ENCODE assay signal across 9 cellular contexts in genomic region chr10:784377-784758, GRCh38.
DNase-seq lines count a peak whose midpoint lies in the region; ATAC-seq and TF ChIP-seq lines count a peak whose summit lies in the region.
"Had no signal": no experiment of that assay in that cellular context is flagged by ENCODE, and none has a peak within 500 bp of the region (broad histone marks: within the 10 kb centered on the region; RNA-seq: fewer than 3 reads in every experiment).

No MANE protein-coding gene starts in this region.

- ATAC-seq in aorta (ENCODE audit: low FRiP score) (no peak), HG03469 (IDR thresholded peaks at IDR 0.05; ENCODE audit: unreplicated experiment) (no peak)

- H3K4me1 Mint-ChIP-seq in progenitor cell of endocrine pancreas (ENCODE audit: low read depth), result no peaks in the 10 kb centered on the region

- no peak overlapping the region for H3K27ac Mint-ChIP-seq in progenitor cell of endocrine pancreas

- peak overlapping the region; percentile 54; the same call in 1 of the 2 replicates for H3K4me2 ChIP-seq in OCI-LY1 (ENCODE audit: low read length)
- H3K4me2 ChIP-seq: KMS-11 had no signal

- no peaks in the 10 kb centered on the region for H3K36me3 ChIP-seq in OCI-LY1 (ENCODE audit: insufficient read depth, low read length)
- H3K36me3 ChIP-seq in aorta (ENCODE audit: control insufficient read depth in 1 of 2, insufficient read depth in 2 of 2, low read length in 1 of 2), result no peaks in the 10 kb centered on the region

- H3K27ac ChIP-seq in OCI-LY1 (ENCODE audit: low read depth, low read length, poor library complexity, severe bottlenecking), result no peak overlapping the region
- no peak overlapping the region for H3K27ac ChIP-seq in aorta (ENCODE audit: low read depth in 1 of 2, low read length in 2 of 2)
- H3K27ac ChIP-seq: KMS-11 had no signal

- H3K9me2 ChIP-seq in OCI-LY1 (ENCODE audit: low read depth, low read length), result no peaks in the 10 kb centered on the region

- H3K36me3 Mint-ChIP-seq in progenitor cell of endocrine pancreas (ENCODE audit: insufficient read depth), result no peaks in the 10 kb centered on the region

- no peaks in the 10 kb centered on the region for H3K9me3 Mint-ChIP-seq in progenitor cell of endocrine pancreas (ENCODE audit: low read depth)

- peaks cover 33% of the 10 kb centered on the region for H3K4me1 ChIP-seq in OCI-LY1 (ENCODE audit: insufficient read depth, low read length, severe bottlenecking)
- no peaks in the 10 kb centered on the region for H3K4me1 ChIP-seq in aorta (ENCODE audit: control insufficient read depth in 1 of 2, insufficient read depth in 2 of 2, low read length in 2 of 2)

- intact Hi-C loops in aorta (cut with DNase I), result loop anchor here (10.0 kb wide), 3 partner anchors 190 to 270 kb away; no protein-coding TSS in a partner anchor

- peak; percentile 82 for DNase-seq in DMS53 (lab: John Stamatoyannopoulos, UW)
- DNase-seq in fibroblast of villous mesenchyme (ENCODE audit: low read depth), result no peak
- DNase-seq in progenitor cell of endocrine pancreas (ENCODE audit: low spot score, unreplicated experiment), result no peak
- DNase-seq in cortex of kidney (lab: John Stamatoyannopoulos, UW), result no peak
- no peak for DNase-seq in aorta
- no peak for DNase-seq in NCI-H446 treated with DMSO at 0.1 percent for 48 hours (lab: John Stamatoyannopoulos, UW)

- peak overlapping the region; percentile 47 for H3K4me3 Mint-ChIP-seq in progenitor cell of endocrine pancreas (ENCODE audit: low read depth)

- no peak for TF ChIP-seq CTCF in OCI-LY1 (IDR thresholded peaks at IDR 0.05; ENCODE audit: low read length)
- no peak for TF ChIP-seq CTCF in fibroblast of villous mesenchyme (IDR thresholded peaks at IDR 0.05; ENCODE audit: insufficient read depth, low read depth, low read length)
- TF ChIP-seq CTCF in progenitor cell of endocrine pancreas (IDR thresholded peaks at IDR 0.05; ENCODE audit: unreplicated experiment), result no peak

- H3K27me3 ChIP-seq in OCI-LY1 (ENCODE audit: insufficient read depth, low read length) (no peaks in the 10 kb centered on the region), aorta (ENCODE audit: control insufficient read depth in 1 of 2, insufficient read depth in 2 of 2, low read length in 1 of 2) (no peaks in the 10 kb centered on the region)

- no peak overlapping the region for H2AFZ ChIP-seq in OCI-LY1 (ENCODE audit: low read length)

- H3K79me2 ChIP-seq in OCI-LY1 (ENCODE audit: insufficient read depth, low read length), result no peaks in the 10 kb centered on the region

- H3F3A ChIP-seq in OCI-LY1 (ENCODE audit: insufficient read depth, low read length), result no peaks in the 10 kb centered on the region

- H3K9me3 ChIP-seq in OCI-LY1 (ENCODE audit: low read length) (no peaks in the 10 kb centered on the region), aorta (ENCODE audit: control insufficient read depth, low read length) (no peaks in the 10 kb centered on the region)

- no peaks in the 10 kb centered on the region for H4K20me1 ChIP-seq in OCI-LY1 (ENCODE audit: insufficient read depth, low read length)

- peaks cover 20% of the 10 kb centered on the region for H3K27me3 Mint-ChIP-seq in progenitor cell of endocrine pancreas

- WGBS in aorta, 2 donors, result 0 to 19% methylated on average over 14 to 21 of the region's 21 CpGs

- no peak overlapping the region for H3K9ac ChIP-seq in OCI-LY1 (ENCODE audit: low read length)
- H3K9ac ChIP-seq: KMS-11 had no signal

- peak overlapping the region; percentile 37 for H3K4me3 ChIP-seq in OCI-LY1 (ENCODE audit: low read depth, low read length, poor library complexity, severe bottlenecking)
- H3K4me3 ChIP-seq in fibroblast of villous mesenchyme (ENCODE audit: low read depth, low read length), result peak overlapping the region; percentile 56
- no peak overlapping the region for H3K4me3 ChIP-seq in aorta (ENCODE audit: low read length in 2 of 2)

Comparison
In these comparisons a context has a peak if more than half of its experiments do, and no peak if none do; other contexts are left out.
1. H3K4me3 ChIP-seq: peak in OCI-LY1 (single experiment) and fibroblast of villous mesenchyme (single experiment); none in aorta (0 of 2).